15 cellular contexts compared by ENCODE assay signal in the genomic region with DNA sequence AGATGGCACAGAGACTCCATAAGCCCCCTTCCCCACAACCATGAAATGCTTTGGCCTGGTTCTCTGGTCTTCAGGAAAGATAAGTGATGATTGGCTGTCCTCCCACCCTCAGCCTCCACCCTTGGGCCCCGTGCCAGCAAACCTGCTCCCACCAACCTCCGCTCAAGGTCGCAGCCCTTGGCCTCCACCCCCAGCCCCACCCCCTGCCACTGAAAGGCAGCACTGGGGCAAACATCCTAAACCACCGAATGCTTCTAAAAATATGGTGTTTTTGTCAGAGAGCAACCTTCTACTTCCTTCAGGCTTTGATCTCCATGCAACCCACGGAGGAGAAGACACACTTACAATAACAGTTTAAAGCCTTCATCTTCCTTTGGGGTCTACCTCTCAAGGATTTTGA. TPM values are rescaled to one million over a fixed set of nuclear protein-coding genes. Genes with fewer than 3 reads are reported as not detected.
A peak's percentile ranks its signal among the peaks of the same experiment; 100 is the strongest.
DNase-seq lines count a peak whose midpoint lies in the region; ATAC-seq, FAIRE-seq and TF ChIP-seq lines count a peak whose summit lies in the region.
"Had no signal": no experiment of that assay in that cellular context is flagged by ENCODE, and none has a peak within 500 bp of the region (broad histone marks: within the 10 kb centered on the region; RNA-seq: fewer than 3 reads in every experiment).

No MANE protein-coding gene starts in this region.

- no peak for TF ChIP-seq CTCF in K562 (IDR thresholded peaks at IDR 0.05 in 2 of 3, conservative IDR thresholded peaks at IDR 0.05 in 1 of 3; ENCODE audit: insufficient read depth in 2 of 3, low read depth in 1 of 3, low read length in 3 of 3)
- TF ChIP-seq CTCF in endodermal cell (conservative IDR thresholded peaks at IDR 0.05), result no peak

- H3K4me1 Mint-ChIP-seq in activated naive CD4-positive, alpha-beta T cell treated with anti-CD3 and anti-CD28 coated beads, Interleukin-2, amount 10 ng/mL, durations not matched to agents 7 days and 5 days, result peaks cover 83% of the 10 kb centered on the region
- H3K4me1 Mint-ChIP-seq in T-cell (peaks cover 88% of the 10 kb centered on the region in 3 donors), endodermal cell (peaks cover 16% of the 10 kb centered on the region)

- CTCF ChIA-PET in activated naive CD4-positive, alpha-beta T cell treated with anti-CD3 and anti-CD28 coated beads, Interleukin-2, amount 10 ng/mL, durations not matched to agents 7 days and 5 days (lab: Charles Lee), result interaction anchor here (0.8 to 4.1 kb wide), 2 partner anchors 10 to 36 kb away, joined by 4 to 29 read pairs; no protein-coding TSS in a partner anchor
- CTCF ChIA-PET in T-cell (lab: Charles Lee) (interaction anchor here in 1 of 2 donors (0.8 kb wide), 1 partner anchor 12 kb away, joined by 4 read pairs; no protein-coding TSS in a partner anchor), K562 (lab: Yijun Ruan, JAX; ENCODE audit: low intra/inter-chr PET ratio) (no interaction called here)

- H3K4me3 Mint-ChIP-seq in activated naive CD4-positive, alpha-beta T cell treated with anti-CD3 and anti-CD28 coated beads, Interleukin-2, amount 10 ng/mL, durations not matched to agents 7 days and 5 days, result peak overlapping the region; percentile 37
- peak overlapping the region; percentile 56 to 70 (median 60) for H3K4me3 Mint-ChIP-seq in T-cell
- H3K4me3 Mint-ChIP-seq in endodermal cell, result no peak overlapping the region
- H3K4me3 Mint-ChIP-seq: type B pancreatic cell had no signal

- H4K20me1 ChIP-seq in K562 (replicated peaks; ENCODE audit: control insufficient read depth, insufficient read depth, low read length), result no peaks in the 10 kb centered on the region

- peaks cover 11% of the 10 kb centered on the region for H3K36me3 Mint-ChIP-seq in activated naive CD4-positive, alpha-beta T cell treated with anti-CD3 and anti-CD28 coated beads, Interleukin-2, amount 10 ng/mL, durations not matched to agents 7 days and 5 days
- H3K36me3 Mint-ChIP-seq in T-cell (peaks cover 6% of the 10 kb centered on the region), endodermal cell (ENCODE audit: low read depth) (no peaks in the 10 kb centered on the region)
- H3K36me3 Mint-ChIP-seq: type B pancreatic cell had no signal

- H3K27me3 ChIP-seq in K562 (ENCODE audit: control insufficient read depth in 2 of 2, insufficient read depth in 2 of 2, low read length in 2 of 2) (peaks cover 14 to 57% of the 10 kb centered on the region in 2 experiments; a peak in 4 of 5 replicates), endodermal cell (ENCODE audit: control insufficient read depth, insufficient read depth, low read length, poor library complexity, severe bottlenecking) (no peaks in the 10 kb centered on the region)
- H3K27me3 ChIP-seq: gastroesophageal sphincter had no signal

- H3K9me3 Mint-ChIP-seq in activated naive CD4-positive, alpha-beta T cell treated with anti-CD3 and anti-CD28 coated beads, Interleukin-2, amount 10 ng/mL, durations not matched to agents 7 days and 5 days, result no peaks in the 10 kb centered on the region
- H3K9me3 Mint-ChIP-seq in T-cell, result no peaks in the 10 kb centered on the region
- H3K9me3 Mint-ChIP-seq in endodermal cell, result no peaks in the 10 kb centered on the region
- H3K9me3 Mint-ChIP-seq: type B pancreatic cell had no signal

- H3K27me3 Mint-ChIP-seq in activated naive CD4-positive, alpha-beta T cell treated with anti-CD3 and anti-CD28 coated beads, Interleukin-2, amount 10 ng/mL, durations not matched to agents 7 days and 5 days, result peaks cover 24% of the 10 kb centered on the region
- H3K27me3 Mint-ChIP-seq in T-cell (no peaks in the 10 kb centered on the region), endodermal cell (ENCODE audit: insufficient read depth) (peaks cover 6% of the 10 kb centered on the region)

- BruUV-seq in K562 (replicated peaks; lab: Mats Ljungman, UMichigan), result no TSS peak

- TF ChIP-seq POLR2A in K562 (conservative IDR thresholded peaks at IDR 0.05), result no peak

- ATAC-seq in T-cell (replicated peaks in 1 of 4) (peak; percentile 50 to 71 (median 70)), K562 (no peak), left colon (no peak)
- ATAC-seq: gastroesophageal sphincter had no signal

- peak overlapping the region in 1 of 2 experiments; percentile 24; a peak in 1 of 4 replicates for H3K9ac ChIP-seq in K562 (ENCODE audit: insufficient read depth in 1 of 2, low read depth in 2 of 2, low read length in 2 of 2)
- no peak overlapping the region for H3K9ac ChIP-seq in endodermal cell (ENCODE audit: extremely low read depth, low read length, poor library complexity, severe bottlenecking)

- no peaks in the 10 kb centered on the region for H3K4me1 ChIP-seq in K562 (replicated peaks in 1 of 2; ENCODE audit: control insufficient read depth in 2 of 2, insufficient read depth in 2 of 2, low read length in 2 of 2)
- no peaks in the 10 kb centered on the region for H3K4me1 ChIP-seq in endodermal cell (ENCODE audit: control insufficient read depth, insufficient read depth, low read length)
- H3K4me1 ChIP-seq: gastroesophageal sphincter had no signal

- no peaks in the 10 kb centered on the region for H3K36me3 ChIP-seq in K562 (ENCODE audit: control insufficient read depth, insufficient read depth, low read length)
- H3K36me3 ChIP-seq in endodermal cell (ENCODE audit: control insufficient read depth, insufficient read depth, low read length), result no peaks in the 10 kb centered on the region
- H3K36me3 ChIP-seq: gastroesophageal sphincter had no signal

- H3K4me2 ChIP-seq in K562 (ENCODE audit: insufficient read depth, low read length), result no peak overlapping the region

- H3K4me3 ChIP-seq in K562 (no peak overlapping the region), endodermal cell (ENCODE audit: low read length) (no peak overlapping the region)
- H3K4me3 ChIP-seq: gastroesophageal sphincter, skin epidermis had no signal

- H3K9me1 ChIP-seq in K562 (ENCODE audit: control insufficient read depth, insufficient read depth, low read length), result no peaks in the 10 kb centered on the region

- POLR2A ChIA-PET in T-cell (lab: Charles Lee) (no interaction called here), K562 (lab: Yijun Ruan, JAX) (interaction anchor here (1.4 kb wide), 1 partner anchor 13 kb away, joined by 3 read pairs; no protein-coding TSS in a partner anchor)

- no peaks in the 10 kb centered on the region for H3K79me2 ChIP-seq in K562 (ENCODE audit: control insufficient read depth, insufficient read depth, low read length)

- 0% methylated on average over 2 of the region's 5 CpGs for WGBS in K562 (ENCODE audit: insufficient coverage, low coverage, missing lambda C conversion rate)
- WGBS in endodermal cell (ENCODE audit: insufficient coverage in 1 of 2, insufficient read length in 1 of 2), 2 experiments, result 97 to 100% methylated on average over 2 to 5 of the region's 5 CpGs

- intact Hi-C loops in K562 (cut with micrococcal nuclease) (no loop called here), left colon (cut with DNase I, micrococcal nuclease) (no loop called here)

- TF ChIP-seq RAD21 in K562 (CRISPR knock-in tag; conservative IDR thresholded peaks at IDR 0.05 in 1 of 2, IDR thresholded peaks at IDR 0.05 in 1 of 2), result no peak

- peak overlapping the region; percentile 96 for H3K27ac Mint-ChIP-seq in activated naive CD4-positive, alpha-beta T cell treated with anti-CD3 and anti-CD28 coated beads, Interleukin-2, amount 10 ng/mL, durations not matched to agents 7 days and 5 days
- peak overlapping the region; percentile 95 to 97 for H3K27ac Mint-ChIP-seq in T-cell
- H3K27ac Mint-ChIP-seq in endodermal cell, result no peak overlapping the region
- H3K27ac Mint-ChIP-seq: type B pancreatic cell had no signal

- in situ Hi-C loops in K562 (cut with MboI), result no loop called here

- no peak overlapping the region for H2AFZ ChIP-seq in K562 (ENCODE audit: low read depth, low read length)

- peak; percentile 83 for DNase-seq in activated naive CD4-positive, alpha-beta T cell treated with anti-CD3 and anti-CD28 coated beads, Interleukin-2, amount 10 ng/mL, durations not matched to agents 7 days and 5 days
- DNase-seq in activated naive CD4-positive, alpha-beta T cell treated with Interleukin-2 at 50 U/mL for 16 hours, result no peak
- DNase-seq in T-cell (peak; percentile 55 to 91 (median 79)), K562 (ENCODE audit: extremely low read depth in 1 of 4, low spot score in 3 of 4) (no peak), NCI-H2196 treated with DMSO at 0.1 percent for 48 hours (lab: John Stamatoyannopoulos, UW; ENCODE audit: unreplicated experiment) (no peak), left colon (no peak), endodermal cell (no peak)
- DNase-seq in stimulated activated naive CD4-positive, alpha-beta T cell (lab: John Stamatoyannopoulos, UW), result peak; percentile 50 to 82 (median 68)
- DNase-seq: central memory CD4-positive, alpha-beta T cell; DMS79 treated with DMSO at 0.1 percent for 48 hours; MV-4-11 had no signal

- no peak for FAIRE-seq in K562 (lab: Jason Lieb, UNC)
- FAIRE-seq: endothelial cell of umbilical vein had no signal

- TF ChIP-seq EP300 in K562 (IDR thresholded peaks at IDR 0.05; ENCODE audit: low read length), result no peak

- H3K9me3 ChIP-seq in K562 (replicated peaks; ENCODE audit: control insufficient read depth, insufficient read depth, low read depth, low read length), result no peaks in the 10 kb centered on the region
- no peaks in the 10 kb centered on the region for H3K9me3 ChIP-seq in endodermal cell (ENCODE audit: control insufficient read depth, low read length)
- H3K9me3 ChIP-seq: gastroesophageal sphincter had no signal

- H3K27ac ChIP-seq in K562 (ENCODE audit: extremely low read depth, low read depth, low read length), result no peak overlapping the region
- H3K27ac ChIP-seq in endodermal cell (ENCODE audit: low read depth, low read length), result no peak overlapping the region
- H3K27ac ChIP-seq: gastroesophageal sphincter had no signal

RNA-seq across cellular contexts. Expression of a gene that starts 24.0 kb away (rescaled TPM):
- total RNA-seq in T-cell, result 100 to 1,000 TPM; 503 to 749 (median 693) TPM
- total RNA-seq in K562 (2011; cell fraction: chromatin; rRNA removed; ENCODE audit: low replicate concordance), result 22.7 and 54.2 TPM in 2 replicates
- 20.5 and 24.5 TPM in 2 replicates for total RNA-seq in K562 (2011; cell fraction: nucleolus; rRNA removed)
- 24.3 and 38.9 TPM in 2 replicates for total RNA-seq in K562 (2011; cell fraction: nucleoplasm; rRNA removed)
- total RNA-seq in K562 (2014; rRNA removed), result 5.8 TPM in 2 replicates
- total RNA-seq in K562 (2014; rRNA removed; fragmentation: Illumina TruSeq; extraction: Trizol), result 3.4 TPM in 2 replicates
- total RNA-seq in K562 (2015; rRNA removed; fragmentation: Illumina TruSeq; extraction: Trizol), result 3.1 and 3.2 TPM in 2 replicates
- 10.3 and 12.6 TPM in 2 replicates for total RNA-seq in K562 (2021)
- 3.2 and 4.2 TPM in 2 replicates for polyA plus RNA-seq in K562 (2011; rRNA removed)
- polyA plus RNA-seq in K562 (2011; cell fraction: cytosol; rRNA removed), result 2.6 and 5.4 TPM in 2 replicates
- 4.1 and 11.1 TPM in 2 replicates for polyA plus RNA-seq in K562 (2011; cell fraction: nucleus; rRNA removed)
- 8.3 and 8.9 TPM in 2 replicates for polyA plus RNA-seq in K562 (2012)
- 14.4 and 14.9 TPM in 2 replicates for polyA plus RNA-seq in K562 (2014; fragmentation: Illumina TruSeq; extraction: Trizol)
- 1 to 10 TPM; 1.6 to 2.0 TPM for polyA plus RNA-seq in K562 (2014; fragmentation: Nextera tagmentation; extraction: Ambion mirVana)
- polyA plus RNA-seq in K562 (2014; rRNA removed), result 5.4 and 5.8 TPM in 2 replicates
- 5.5 and 7.4 TPM in 2 replicates for polyA minus RNA-seq in K562 (2011; rRNA and poly(A)+ RNA removed)
- polyA minus RNA-seq in K562 (2011; cell fraction: cytosol; rRNA and poly(A)+ RNA removed), result 5.3 and 9.5 TPM in 2 replicates
- 8.3 and 13.5 TPM in 2 replicates for polyA minus RNA-seq in K562 (2011; cell fraction: nucleus; rRNA and poly(A)+ RNA removed)
- total RNA-seq in left colon, result 1 to 10 TPM; 3.0 to 6.0 TPM
- total RNA-seq in endodermal cell, result 10 to 100 TPM; 14.9 to 19.4 TPM
- polyA plus RNA-seq in endodermal cell (2013, experiment 1 of 2), result 9.0 TPM
- 8.9 TPM for polyA plus RNA-seq in endodermal cell (2013, experiment 2 of 2)

Comparison
In these comparisons a context has a peak if more than half of its experiments do, and no peak if none do; other contexts are left out.
1. DNase-seq: peak in activated naive CD4-positive, alpha-beta T cell treated with anti-CD3 and anti-CD28 coated beads, Interleukin-2, amount 10 ng/mL, durations not matched to agents 7 days and 5 days (single experiment), T-cell (34 of 34) and stimulated activated naive CD4-positive, alpha-beta T cell (6 of 6); none in activated naive CD4-positive, alpha-beta T cell treated with Interleukin-2 at 50 U/mL for 16 hours (single experiment), K562 (0 of 4), NCI-H2196 treated with DMSO at 0.1 percent for 48 hours (single experiment), left colon (0 of 2) and endodermal cell (single experiment).
2. ATAC-seq: peak in T-cell (4 of 4); none in K562 (single experiment) and left colon (single experiment).
3. RNA of a gene that starts 24.0 kb away (total RNA-seq): 503 to 749 TPM in T-cell; 14.9 to 19.4 TPM in endodermal cell, 3.0 to 6.0 TPM in left colon and 3.1 to 54.2 TPM in K562; every median in the first group is over 4 times any median in the second.